Comparison of ENCODE assay signal across 8 cellular contexts in genomic region chr18:69400253-69400975, GRCh38. TPM values are rescaled to one million over a fixed set of nuclear protein-coding genes. Genes with fewer than 3 reads are reported as not detected.
DNase-seq lines count a peak whose midpoint lies in the region; ATAC-seq, FAIRE-seq and TF ChIP-seq lines count a peak whose summit lies in the region.

TSS of gene DOK6 (plus strand) at chr18:69400888.

- peak within 1 kb of the TSS; percentile 68 for H3K4me3 Mint-ChIP-seq in activated T-helper 1 cell treated with anti-CD3 and anti-CD28 coated beads, Interleukin-12 subunit alpha, Interleukin-12 subunit beta, Interleukin-2, Interleukin-4 antibody, amounts not matched to agents 30 ng/mL and 10 ng/mL and 1 ng/mL, durations not matched to agents 14 hours and 24 hours and 36 hours
- H3K4me3 Mint-ChIP-seq in neural crest cell: peak within 1 kb of the TSS; percentile 91

- peaks cover 66% of the 10 kb centered on the region for H3K27me3 Mint-ChIP-seq in activated T-helper 1 cell treated with anti-CD3 and anti-CD28 coated beads, Interleukin-12 subunit alpha, Interleukin-12 subunit beta, Interleukin-2, Interleukin-4 antibody, amounts not matched to agents 30 ng/mL and 10 ng/mL and 1 ng/mL, durations not matched to agents 14 hours and 24 hours and 36 hours (ENCODE audit: insufficient read depth)
- peaks cover 47% of the 10 kb centered on the region for H3K27me3 Mint-ChIP-seq in neural crest cell (ENCODE audit: low read depth)

- no peaks in the 10 kb centered on the region for H3K36me3 Mint-ChIP-seq in activated T-helper 1 cell treated with anti-CD3 and anti-CD28 coated beads, Interleukin-12 subunit alpha, Interleukin-12 subunit beta, Interleukin-2, Interleukin-4 antibody, amounts not matched to agents 30 ng/mL and 10 ng/mL and 1 ng/mL, durations not matched to agents 14 hours and 24 hours and 36 hours (ENCODE audit: low read depth)
- no peaks in the 10 kb centered on the region for H3K36me3 Mint-ChIP-seq in neural crest cell (ENCODE audit: low read depth)

- peaks cover 7% of the 10 kb centered on the region for H3K4me1 Mint-ChIP-seq in activated T-helper 1 cell treated with anti-CD3 and anti-CD28 coated beads, Interleukin-12 subunit alpha, Interleukin-12 subunit beta, Interleukin-2, Interleukin-4 antibody, amounts not matched to agents 30 ng/mL and 10 ng/mL and 1 ng/mL, durations not matched to agents 14 hours and 24 hours and 36 hours (ENCODE audit: low read depth)
- H3K4me1 Mint-ChIP-seq in neural crest cell: peaks cover 25% of the 10 kb centered on the region

- intact Hi-C loops in activated T-helper 1 cell treated with anti-CD3 and anti-CD28 coated beads, Interleukin-12 subunit alpha, Interleukin-12 subunit beta, Interleukin-2, Interleukin-4 antibody, amounts not matched to agents 30 ng/mL and 10 ng/mL and 1 ng/mL, durations not matched to agents 14 hours and 24 hours and 36 hours (cut with micrococcal nuclease): loop anchor here (10.0 kb wide), 1 partner anchor 684 kb away; no protein-coding TSS in a partner anchor

- DNase-seq in EH (ENCODE audit: low read depth): peak; percentile 50
- peak; percentile 83 for DNase-seq in NCI-H146 treated with DMSO at 0.1 percent for 48 hours (lab: John Stamatoyannopoulos, UW; ENCODE audit: unreplicated experiment)
- no peak for DNase-seq in activated T-helper 1 cell treated with anti-CD3 and anti-CD28 coated beads, Interleukin-12 subunit alpha, Interleukin-12 subunit beta, Interleukin-2, Interleukin-4 antibody, amounts not matched to agents 30 ng/mL and 10 ng/mL and 1 ng/mL, durations not matched to agents 14 hours and 24 hours and 36 hours (ENCODE audit: low spot score)
- peak; percentile 61 to 75 for DNase-seq in frontal cortex (ENCODE audit: low spot score in 2 of 2)
- peak; percentile 61 for DNase-seq in neural crest cell (ENCODE audit: low read depth, low spot score)
- no peak for DNase-seq in stimulated activated naive CD4-positive, alpha-beta T cell treated with Interleukin-2 at 50 U/mL for 16 hours (lab: John Stamatoyannopoulos, UW)

- no peak for TF ChIP-seq CTCF in neural crest cell (conservative IDR thresholded peaks at IDR 0.05)

- H3K27ac Mint-ChIP-seq in activated T-helper 1 cell treated with anti-CD3 and anti-CD28 coated beads, Interleukin-12 subunit alpha, Interleukin-12 subunit beta, Interleukin-2, Interleukin-4 antibody, amounts not matched to agents 30 ng/mL and 10 ng/mL and 1 ng/mL, durations not matched to agents 14 hours and 24 hours and 36 hours: no peak within 1 kb of the TSS
- H3K27ac Mint-ChIP-seq in neural crest cell (ENCODE audit: unreplicated experiment): peak within 1 kb of the TSS; percentile 87

- no peaks in the 10 kb centered on the region for H3K9me3 Mint-ChIP-seq in activated T-helper 1 cell treated with anti-CD3 and anti-CD28 coated beads, Interleukin-12 subunit alpha, Interleukin-12 subunit beta, Interleukin-2, Interleukin-4 antibody, amounts not matched to agents 30 ng/mL and 10 ng/mL and 1 ng/mL, durations not matched to agents 14 hours and 24 hours and 36 hours
- no peaks in the 10 kb centered on the region for H3K9me3 Mint-ChIP-seq in neural crest cell

- FAIRE-seq in frontal cortex (lab: Jason Lieb, UNC): no peak

- ATAC-seq in GM21423 (IDR thresholded peaks at IDR 0.05; ENCODE audit: unreplicated experiment) (no peak), HG03159 (IDR thresholded peaks at IDR 0.05; ENCODE audit: unreplicated experiment) (no peak)

RNA-seq across cellular contexts. Expression of gene DOK6, which starts in this region (rescaled TPM):
- total RNA-seq in activated T-helper 1 cell treated with anti-CD3 and anti-CD28 coated beads, Interleukin-12 subunit alpha, Interleukin-12 subunit beta, Interleukin-2, Interleukin-4 antibody, amounts not matched to agents 30 ng/mL and 10 ng/mL and 1 ng/mL, durations not matched to agents 14 hours and 24 hours and 36 hours: not detected in 2 replicates
- total RNA-seq in frontal cortex (68.1 TPM), neural crest cell (3.6 and 4.0 TPM in 2 replicates)

Comparison
In these comparisons a context has a peak if more than half of its experiments do, and no peak if none do; other contexts are left out.
1. RNA of gene DOK6 (total RNA-seq): 68.1 TPM in frontal cortex (single experiment); 3.6 to 4.0 TPM in neural crest cell and not detected in activated T-helper 1 cell treated with anti-CD3 and anti-CD28 coated beads, Interleukin-12 subunit alpha, Interleukin-12 subunit beta, Interleukin-2, Interleukin-4 antibody, amounts not matched to agents 30 ng/mL and 10 ng/mL and 1 ng/mL, durations not matched to agents 14 hours and 24 hours and 36 hours; every median in the first group is over 10 times any median in the second.
2. DNase-seq: peak in EH (single experiment), NCI-H146 treated with DMSO at 0.1 percent for 48 hours (single experiment), frontal cortex (2 of 2) and neural crest cell (single experiment); none in activated T-helper 1 cell treated with anti-CD3 and anti-CD28 coated beads, Interleukin-12 subunit alpha, Interleukin-12 subunit beta, Interleukin-2, Interleukin-4 antibody, amounts not matched to agents 30 ng/mL and 10 ng/mL and 1 ng/mL, durations not matched to agents 14 hours and 24 hours and 36 hours (single experiment) and stimulated activated naive CD4-positive, alpha-beta T cell treated with Interleukin-2 at 50 U/mL for 16 hours (single experiment).